In genomic region chr1:18653375-18653774, GRCh38 we compare ENCODE assay signal across 23 cellular contexts. TPM values are rescaled to one million over a fixed set of nuclear protein-coding genes. Genes with fewer than 3 reads are reported as not detected.
A peak's percentile ranks its signal among the peaks of the same experiment; 100 is the strongest.
DNase-seq lines count a peak whose midpoint lies in the region; ATAC-seq, FAIRE-seq and TF ChIP-seq lines count a peak whose summit lies in the region.
"Had no signal": no experiment of that assay in that cellular context is flagged by ENCODE, and none has a peak within 500 bp of the region (broad histone marks: within the 10 kb centered on the region; RNA-seq: fewer than 3 reads in every experiment).

No MANE protein-coding gene starts in this region.

- peaks cover 33% of the 10 kb centered on the region for H3K4me1 ChIP-seq in Loucy (ENCODE audit: insufficient read depth, low read length, poor library complexity, severe bottlenecking)
- H3K4me1 ChIP-seq in astrocyte (ENCODE audit: insufficient read depth, low read length), result no peaks in the 10 kb centered on the region
- H3K4me1 ChIP-seq: vagina had no signal

- no peak overlapping the region for H2AFZ ChIP-seq in Loucy (ENCODE audit: low read length)
- H2AFZ ChIP-seq in astrocyte (ENCODE audit: low read depth, low read length), result no peak overlapping the region
- H2AFZ ChIP-seq: GM23248 had no signal

- no peak for FAIRE-seq in astrocyte (lab: Jason Lieb, UNC)

- no peaks in the 10 kb centered on the region for H3K27me3 ChIP-seq in Loucy (ENCODE audit: insufficient read depth, low read length, poor library complexity, severe bottlenecking)
- peaks cover 43% of the 10 kb centered on the region for H3K27me3 ChIP-seq in astrocyte (ENCODE audit: insufficient read depth, low read length)
- H3K27me3 ChIP-seq: ovary had no signal

- H3K36me3 ChIP-seq in Loucy (ENCODE audit: insufficient read depth, low read length) (no peaks in the 10 kb centered on the region), astrocyte (ENCODE audit: insufficient read depth, low read length) (no peaks in the 10 kb centered on the region)
- H3K36me3 ChIP-seq: ovary, vagina had no signal

- no peak overlapping the region for H3K27ac ChIP-seq in astrocyte (ENCODE audit: low read depth, low read length)
- H3K27ac ChIP-seq: body of pancreas, GM23248, ovary, vagina had no signal

- H3K9ac ChIP-seq in Loucy (ENCODE audit: low read depth, low read length, poor library complexity, severe bottlenecking), result no peak overlapping the region
- H3K9ac ChIP-seq in astrocyte (ENCODE audit: low read length), result no peak overlapping the region
- H3K9ac ChIP-seq: GM23248 had no signal

- H3K9me3 ChIP-seq in Loucy (ENCODE audit: insufficient read depth, low read depth, low read length) (no peaks in the 10 kb centered on the region), astrocyte (ENCODE audit: insufficient read depth, low read depth, low read length) (no peaks in the 10 kb centered on the region)
- H3K9me3 ChIP-seq: body of pancreas, ovary, vagina had no signal

- H3K4me3 Mint-ChIP-seq in activated naive CD4-positive, alpha-beta T cell treated with anti-CD3 and anti-CD28 coated beads, Interleukin-2, amount 10 ng/mL, durations not matched to agents 7 days and 5 days, result peak overlapping the region; percentile 0
- H3K4me3 Mint-ChIP-seq in astrocyte (ENCODE audit: unreplicated experiment), result peak overlapping the region; percentile 29
- H3K4me3 Mint-ChIP-seq: activated naive CD4-positive, alpha-beta T cell treated with anti-CD3 and anti-CD28 coated beads for 36 hours had no signal

- H3K27me3 Mint-ChIP-seq in activated naive CD4-positive, alpha-beta T cell treated with anti-CD3 and anti-CD28 coated beads, Interleukin-2, amount 10 ng/mL, durations not matched to agents 7 days and 5 days, result peaks cover 86% of the 10 kb centered on the region
- peaks cover 87% of the 10 kb centered on the region for H3K27me3 Mint-ChIP-seq in astrocyte (ENCODE audit: low read depth, unreplicated experiment)

- TF ChIP-seq CTCF in Loucy (conservative IDR thresholded peaks at IDR 0.05; ENCODE audit: low read length), result no peak
- TF ChIP-seq CTCF in astrocyte (IDR thresholded peaks at IDR 0.05; ENCODE audit: insufficient read depth, low read depth, low read length), result no peak

- no peaks in the 10 kb centered on the region for H3K36me3 Mint-ChIP-seq in activated naive CD4-positive, alpha-beta T cell treated with anti-CD3 and anti-CD28 coated beads, Interleukin-2, amount 10 ng/mL, durations not matched to agents 7 days and 5 days
- no peaks in the 10 kb centered on the region for H3K36me3 Mint-ChIP-seq in astrocyte (ENCODE audit: low read depth, unreplicated experiment)

- H3K9me3 Mint-ChIP-seq in activated naive CD4-positive, alpha-beta T cell treated with anti-CD3 and anti-CD28 coated beads, Interleukin-2, amount 10 ng/mL, durations not matched to agents 7 days and 5 days, result no peaks in the 10 kb centered on the region
- peaks cover 3% of the 10 kb centered on the region for H3K9me3 Mint-ChIP-seq in astrocyte (ENCODE audit: unreplicated experiment)
- H3K9me3 Mint-ChIP-seq: activated naive CD4-positive, alpha-beta T cell treated with anti-CD3 and anti-CD28 coated beads for 36 hours had no signal

- no peaks in the 10 kb centered on the region for H3F3A ChIP-seq in Loucy (ENCODE audit: low read depth)

- H3K79me2 ChIP-seq in Loucy (ENCODE audit: insufficient read depth, low read length) (no peaks in the 10 kb centered on the region), astrocyte (ENCODE audit: insufficient read depth, low read length) (no peaks in the 10 kb centered on the region)

- H4K20me1 ChIP-seq in Loucy (ENCODE audit: insufficient read depth, low read length, poor library complexity, severe bottlenecking), result no peaks in the 10 kb centered on the region
- no peaks in the 10 kb centered on the region for H4K20me1 ChIP-seq in astrocyte (ENCODE audit: insufficient read depth, low read length)

- H3K4me1 Mint-ChIP-seq in activated naive CD4-positive, alpha-beta T cell treated with anti-CD3 and anti-CD28 coated beads, Interleukin-2, amount 10 ng/mL, durations not matched to agents 7 days and 5 days, result peaks cover 56% of the 10 kb centered on the region
- peaks cover 14% of the 10 kb centered on the region for H3K4me1 Mint-ChIP-seq in astrocyte (ENCODE audit: low read depth, unreplicated experiment)

- peak; percentile 55 for DNase-seq in activated naive CD4-positive, alpha-beta T cell treated with anti-CD3 and anti-CD28 coated beads, Interleukin-2, amount 10 ng/mL, durations not matched to agents 7 days and 5 days
- DNase-seq in activated naive CD4-positive, alpha-beta T cell treated with Interleukin-2 at 50 U/mL for 16 hours, result no peak
- DNase-seq in astrocyte (ENCODE audit: low read depth) (no peak), NCI-H345 (lab: John Stamatoyannopoulos, UW) (no peak), HT-29 (ENCODE audit: low spot score) (no peak)
- no peak for DNase-seq in stimulated activated naive CD8-positive, alpha-beta T cell treated with anti-CD3 and anti-CD28 coated beads, Interleukin-15, Interleukin-2, amounts not matched to agents 100 U/mL and 50 U/mL, for 24 hours
- DNase-seq: activated CD4-positive, alpha-beta T cell treated with anti-CD3 and anti-CD28 coated beads for 4 hours; activated naive CD4-positive, alpha-beta T cell treated with anti-CD3 and anti-CD28 coated beads for 36 hours; body of pancreas; GF-D8; GM23248; mammary epithelial cell; NCI-H1105; NCI-H2081 treated with DMSO at 0.1 percent for 48 hours; NCI-H510A treated with DMSO at 0.1 percent for 48 hours; ovary; right cardiac atrium; stimulated activated CD4-positive, alpha-beta T cell treated with anti-CD3 and anti-CD28 coated beads, Interleukin-15, amount 100 ng/mL, for 24 hours had no signal

- H3K9me2 ChIP-seq in Loucy (replicated peaks; ENCODE audit: low read depth, low read length), result no peaks in the 10 kb centered on the region

- no peak overlapping the region for H3K27ac Mint-ChIP-seq in activated naive CD4-positive, alpha-beta T cell treated with anti-CD3 and anti-CD28 coated beads, Interleukin-2, amount 10 ng/mL, durations not matched to agents 7 days and 5 days
- H3K27ac Mint-ChIP-seq in astrocyte (ENCODE audit: unreplicated experiment), result no peak overlapping the region
- H3K27ac Mint-ChIP-seq: activated naive CD4-positive, alpha-beta T cell treated with anti-CD3 and anti-CD28 coated beads for 36 hours had no signal

- peak overlapping the region; percentile 6 for H3K4me3 ChIP-seq in Loucy (ENCODE audit: low read length, poor library complexity, severe bottlenecking)
- no peak overlapping the region for H3K4me3 ChIP-seq in astrocyte (ENCODE audit: insufficient read depth, low read depth, low read length)
- H3K4me3 ChIP-seq: body of pancreas, GM23248, ovary, vagina had no signal

- ATAC-seq in stimulated activated naive CD8-positive, alpha-beta T cell treated with anti-CD3 and anti-CD28 coated beads, Interleukin-15, Interleukin-2, amounts not matched to agents 100 U/mL and 50 U/mL, for 24 hours, result peak; percentile 40
- ATAC-seq in GM18907 (IDR thresholded peaks at IDR 0.05; ENCODE audit: unreplicated experiment), result no peak
- ATAC-seq: body of pancreas, right cardiac atrium had no signal

- CTCF ChIA-PET in activated naive CD4-positive, alpha-beta T cell treated with anti-CD3 and anti-CD28 coated beads, Interleukin-2, amount 10 ng/mL, durations not matched to agents 7 days and 5 days (lab: Charles Lee), result no interaction called here

- H3K4me2 ChIP-seq in Loucy (ENCODE audit: low read depth, low read length, poor library complexity, severe bottlenecking) (peak overlapping the region; percentile 48), astrocyte (ENCODE audit: low read length) (no peak overlapping the region)

RNA-seq across cellular contexts. Expression of gene PAX7, which starts 22.7 kb away (rescaled TPM):
- 0.05 TPM in 1 of 2 replicates, not detected in the other for total RNA-seq in astrocyte
- total RNA-seq in HT-29 (2014; rRNA removed; shearing (Covaris generic)), result not detected in 2 replicates
- total RNA-seq: activated naive CD4-positive, alpha-beta T cell treated with anti-CD3 and anti-CD28 coated beads for 36 hours; body of pancreas; GM23248; kidney epithelial cell; LHCN-M2; mammary epithelial cell; ovary; right cardiac atrium; vagina had no signal
